In the genomic region with DNA sequence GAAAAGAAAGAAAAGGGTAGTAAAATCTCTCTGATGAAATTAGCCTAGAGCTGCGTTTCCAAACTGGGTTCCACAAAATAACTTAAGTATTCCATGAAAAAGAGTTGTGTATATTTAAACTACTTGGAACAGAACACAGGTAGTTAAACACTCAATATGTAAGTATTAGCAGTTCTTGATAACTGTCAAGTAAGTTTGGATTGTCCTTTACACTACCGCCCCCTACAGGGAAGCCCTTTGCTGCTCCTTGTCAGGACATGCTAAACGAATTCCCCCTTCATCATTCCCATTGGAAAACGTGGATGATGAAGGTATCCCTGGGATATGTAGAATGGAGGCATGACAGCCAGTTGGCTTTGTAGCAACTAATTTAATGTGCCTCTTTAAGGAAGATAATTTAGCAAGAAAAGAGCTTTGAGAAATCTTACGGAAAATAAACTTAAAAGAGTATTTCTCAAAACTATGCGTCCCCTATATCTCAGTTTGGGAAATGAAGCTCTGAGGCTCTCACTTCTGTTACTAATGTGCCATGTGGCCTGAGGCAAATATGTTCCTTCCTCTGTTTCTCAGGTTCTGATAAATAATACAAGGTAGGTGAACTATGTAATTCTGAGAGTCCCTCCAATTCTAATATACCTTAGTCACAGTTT, we compare ENCODE assay signal across 8 cellular contexts.
DNase-seq lines count a peak whose midpoint lies in the region; ATAC-seq lines count a peak whose summit lies in the region.

No MANE protein-coding gene starts in this region.

- no peak overlapping the region for H3K4me3 Mint-ChIP-seq in memory B cell

- ATAC-seq in memory B cell (ENCODE audit: low read depth) (peak; percentile 63), HG03521 (IDR thresholded peaks at IDR 0.05; ENCODE audit: unreplicated experiment) (no peak)

- no peaks in the 10 kb centered on the region for H3K9me3 Mint-ChIP-seq in memory B cell

- H3K27ac Mint-ChIP-seq in memory B cell = peak overlapping the region; percentile 20

- peaks cover 3% of the 10 kb centered on the region for H3K4me1 Mint-ChIP-seq in memory B cell

- no peaks in the 10 kb centered on the region for H3K27me3 Mint-ChIP-seq in memory B cell

- DNase-seq in EL = peak; percentile 71
- DNase-seq in Kasumi-1 (lab: John Stamatoyannopoulos, UW) = peak; percentile 24 to 40
- peak; percentile 35 to 61 (median 46) for DNase-seq in activated CD4-positive, CD25-positive, alpha-beta regulatory T cell (lab: John Stamatoyannopoulos, UW)
- peak; percentile 69 for DNase-seq in cerebellar cortex (ENCODE audit: low spot score)
- peak; percentile 72 to 74 for DNase-seq in memory B cell (ENCODE audit: low spot score in 2 of 2)
- DNase-seq in stimulated activated CD8-positive, alpha-beta memory T cell treated with anti-CD3 and anti-CD28 coated beads, Interleukin-15, amount 100 ng/mL, for 48 hours (ENCODE audit: low read depth in 2 of 2) = peak; percentile 9 to 32
- DNase-seq in amniotic stem cell (lab: John Stamatoyannopoulos, UW) = no peak

- peaks cover 17% of the 10 kb centered on the region for H3K36me3 Mint-ChIP-seq in memory B cell
